Comparison of ENCODE assay signal across 18 cellular contexts in the genomic region with DNA sequence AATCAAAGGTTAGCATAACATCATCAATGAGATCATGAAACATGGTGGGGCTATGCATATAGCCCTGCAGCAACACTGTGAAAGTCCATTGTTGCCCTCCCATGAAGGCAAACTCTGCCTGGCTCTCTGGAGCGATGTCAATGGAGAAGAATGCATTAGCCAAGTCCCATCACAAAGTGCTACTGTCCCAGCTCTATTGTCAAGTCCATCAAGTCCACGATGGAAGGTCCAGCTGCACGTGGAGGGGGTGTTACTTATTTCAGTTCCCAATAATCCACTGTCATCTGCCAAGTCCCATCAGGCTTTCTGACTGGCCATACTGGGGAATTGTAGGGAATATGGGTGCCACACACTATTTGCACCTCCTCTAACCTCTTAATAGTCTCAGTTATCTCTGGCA. TPM values are rescaled to one million over a fixed set of nuclear protein-coding genes. Genes with fewer than 3 reads are reported as not detected.
DNase-seq lines count a peak whose midpoint lies in the region.
"Had no signal": no experiment of that assay in that cellular context is flagged by ENCODE, and none has a peak within 500 bp of the region (broad histone marks: within the 10 kb centered on the region; RNA-seq: fewer than 3 reads in every experiment).

No MANE protein-coding gene starts in this region.

- no peaks in the 10 kb centered on the region for H3K27me3 ChIP-seq in mesendoderm (ENCODE audit: insufficient read depth, low read length, poor library complexity)
- H3K27me3 ChIP-seq: BLaER1 had no signal

- no peak overlapping the region for H3K4me3 ChIP-seq in mesendoderm (ENCODE audit: low read length)
- H3K4me3 ChIP-seq: BLaER1, HAP-1 had no signal

- peaks cover 24% of the 10 kb centered on the region for H3K36me3 Mint-ChIP-seq in activated CD4-positive, alpha-beta T cell treated with anti-CD3 and anti-CD28 coated beads, Interleukin-2, amount 10 ng/mL, durations not matched to agents 7 days and 5 days (ENCODE audit: low read depth)

- H3K27me3 Mint-ChIP-seq in activated CD4-positive, alpha-beta T cell treated with anti-CD3 and anti-CD28 coated beads, Interleukin-2, amount 10 ng/mL, durations not matched to agents 7 days and 5 days, result no peaks in the 10 kb centered on the region
- H3K27me3 Mint-ChIP-seq: B cell; CD4-positive, CD25-positive, alpha-beta regulatory T cell; CD8-positive, alpha-beta memory T cell had no signal

- no peak overlapping the region for H2AK5ac ChIP-seq in mesendoderm (ENCODE audit: low read length)

- no peak overlapping the region for H3K56ac ChIP-seq in mesendoderm (ENCODE audit: low read length)

- no peak overlapping the region for H2BK15ac ChIP-seq in mesendoderm (replicated peaks; ENCODE audit: low read depth)

- H3K4me2 ChIP-seq in mesendoderm (ENCODE audit: low read length), result no peak overlapping the region
- H3K4me2 ChIP-seq: BLaER1 had no signal

- no peak overlapping the region for H3K27ac ChIP-seq in mesendoderm (ENCODE audit: low read depth, low read length)
- H3K27ac ChIP-seq: BLaER1, C4-2B had no signal

- H3K4me1 ChIP-seq in mesendoderm (ENCODE audit: control insufficient read depth, low read depth, low read length), result no peaks in the 10 kb centered on the region
- H3K4me1 ChIP-seq: BLaER1, HAP-1 had no signal

- DNase-seq in globus pallidus (ENCODE audit: low spot score), result peak; percentile 59
- DNase-seq in mesendoderm, result peak; percentile 3
- DNase-seq in pons (ENCODE audit: low spot score), result peak; percentile 60
- no peak for DNase-seq in iPS-NIHi7 (ENCODE audit: extremely low spot score)
- DNase-seq in activated CD4-positive, alpha-beta T cell treated with anti-CD3 and anti-CD28 coated beads for 4 hours, result no peak
- no peak for DNase-seq in A172 (ENCODE audit: low spot score)
- no peak for DNase-seq in activated CD4-positive, alpha-beta T cell treated with anti-CD3 and anti-CD28 coated beads, Interleukin-2, amount 10 ng/mL, durations not matched to agents 7 days and 5 days
- DNase-seq: 8988T; CD4-positive, CD25-positive, alpha-beta regulatory T cell; CD8-positive, alpha-beta memory T cell; DMS153; DND-41; GOT3; HFFc6 had no signal

- H3K36me3 ChIP-seq in mesendoderm (ENCODE audit: control insufficient read depth, insufficient read depth, low read length), result peaks cover 2% of the 10 kb centered on the region

- H3K4me1 Mint-ChIP-seq in activated CD4-positive, alpha-beta T cell treated with anti-CD3 and anti-CD28 coated beads, Interleukin-2, amount 10 ng/mL, durations not matched to agents 7 days and 5 days, result peaks cover 3% of the 10 kb centered on the region
- H3K4me1 Mint-ChIP-seq: B cell had no signal

- no peak overlapping the region for H2BK120ac ChIP-seq in mesendoderm (ENCODE audit: low read depth, low read length)

- H3K9me3 Mint-ChIP-seq in activated CD4-positive, alpha-beta T cell treated with anti-CD3 and anti-CD28 coated beads, Interleukin-2, amount 10 ng/mL, durations not matched to agents 7 days and 5 days, result no peaks in the 10 kb centered on the region
- H3K9me3 Mint-ChIP-seq: CD4-positive, CD25-positive, alpha-beta regulatory T cell; CD8-positive, alpha-beta memory T cell; HFFc6 had no signal

- H3K79me1 ChIP-seq in mesendoderm (ENCODE audit: low read length), result no peaks in the 10 kb centered on the region

- no peak overlapping the region for H4K8ac ChIP-seq in mesendoderm (ENCODE audit: low read depth, low read length)

- no peak overlapping the region for H3K9ac ChIP-seq in mesendoderm (ENCODE audit: low read length)
- H3K9ac ChIP-seq: BLaER1 had no signal

- no peak overlapping the region for H3K18ac ChIP-seq in mesendoderm (ENCODE audit: low read length)

- no peak overlapping the region for H3K27ac Mint-ChIP-seq in activated CD4-positive, alpha-beta T cell treated with anti-CD3 and anti-CD28 coated beads, Interleukin-2, amount 10 ng/mL, durations not matched to agents 7 days and 5 days
- H3K27ac Mint-ChIP-seq: B cell; CD4-positive, CD25-positive, alpha-beta regulatory T cell; HFFc6 had no signal

- POLR2A ChIA-PET in activated CD4-positive, alpha-beta T cell treated with anti-CD3 and anti-CD28 coated beads, Interleukin-2, amount 10 ng/mL, durations not matched to agents 7 days and 5 days (lab: Charles Lee), result no interaction called here

- no peaks in the 10 kb centered on the region for H3K79me2 ChIP-seq in mesendoderm (ENCODE audit: control insufficient read depth, insufficient read depth, low read length)

- CTCF ChIA-PET in activated CD4-positive, alpha-beta T cell treated with anti-CD3 and anti-CD28 coated beads, Interleukin-2, amount 10 ng/mL, durations not matched to agents 7 days and 5 days (lab: Charles Lee), result no interaction called here

- H3K4ac ChIP-seq in mesendoderm (ENCODE audit: low read depth, low read length), result no peak overlapping the region

- H3K23ac ChIP-seq in mesendoderm (ENCODE audit: low read length), result no peak overlapping the region

- no peak overlapping the region for H2BK5ac ChIP-seq in mesendoderm (ENCODE audit: low read length)

- H3K4me3 Mint-ChIP-seq in activated CD4-positive, alpha-beta T cell treated with anti-CD3 and anti-CD28 coated beads, Interleukin-2, amount 10 ng/mL, durations not matched to agents 7 days and 5 days, result no peak overlapping the region
- H3K4me3 Mint-ChIP-seq: B cell; CD4-positive, CD25-positive, alpha-beta regulatory T cell; CD8-positive, alpha-beta memory T cell; HFFc6 had no signal

- H4K5ac ChIP-seq in mesendoderm (ENCODE audit: low read length), result no peak overlapping the region

- no CpG with 5 or more reads among the region's 3 CpGs for WGBS in mesendoderm (ENCODE audit: extremely low coverage, insufficient coverage, low lambda C conversion rate)

RNA-seq across cellular contexts. Expression of a gene that starts 10.8 kb away (rescaled TPM):
- 112 TPM for polyA plus RNA-seq in mesendoderm (2013, experiment 1 of 2)
- polyA plus RNA-seq in mesendoderm (2013, experiment 2 of 2), result 115 TPM
- 7.8 and 11.7 TPM in 2 replicates for total RNA-seq in A172 (2014; rRNA removed; shearing (Covaris generic))
- total RNA-seq in activated CD4-positive, alpha-beta T cell treated with anti-CD3 and anti-CD28 coated beads, Interleukin-2, amount 10 ng/mL, durations not matched to agents 7 days and 5 days, result 10 to 100 TPM; 51.5 to 59.5 TPM

Comparison
In these comparisons a context has a peak if more than half of its experiments do, and no peak if none do; other contexts are left out.
1. DNase-seq: peak in globus pallidus (single experiment), mesendoderm (single experiment) and pons (single experiment); none in iPS-NIHi7 (single experiment), activated CD4-positive, alpha-beta T cell treated with anti-CD3 and anti-CD28 coated beads for 4 hours (0 of 2), A172 (single experiment) and activated CD4-positive, alpha-beta T cell treated with anti-CD3 and anti-CD28 coated beads, Interleukin-2, amount 10 ng/mL, durations not matched to agents 7 days and 5 days (single experiment).